In genomic region chr1:28266920-28267322, GRCh38 we compare ENCODE assay signal across 1 cellular context.
A peak's percentile ranks its signal among the peaks of the same experiment; 100 is the strongest.
TF ChIP-seq lines count a peak whose summit lies in the region.

No MANE protein-coding gene starts in this region.

TF ChIP-seq in K562, 482 proteins besides CTCF, POLR2A, EP300 and RAD21 (continued from another document and continues in another):
- TF ChIP-seq HOMEZ (CRISPR knock-in tag; IDR thresholded peaks at IDR 0.05) (no peak), SLC30A9 (CRISPR knock-in tag; IDR thresholded peaks at IDR 0.05) (no peak), MITF (IDR thresholded peaks at IDR 0.05) (no peak), ELF4 (CRISPR knock-in tag; IDR thresholded peaks at IDR 0.05) (no peak), MNT (conservative IDR thresholded peaks at IDR 0.05) (0 out of 4 replicates have a peak, but pooled peaks of 1 of the 2 experiments have one; percentile 48), ZSCAN32 (CRISPR knock-in tag; IDR thresholded peaks at IDR 0.05) (no peak), PCBP1 (IDR thresholded peaks at IDR 0.05; ENCODE audit: low read depth, low read length, poor library complexity, severe bottlenecking) (no peak), PML (IDR thresholded peaks at IDR 0.05; ENCODE audit: low read length) (no peak), ZNF146 (CRISPR knock-in tag; IDR thresholded peaks at IDR 0.05; ENCODE audit: unreplicated experiment) (no peak), ZNF354B (CRISPR knock-in tag; IDR thresholded peaks at IDR 0.05) (no peak), XRCC5 (IDR thresholded peaks at IDR 0.05; ENCODE audit: low read depth, low read length) (no peak), ZBTB12 (CRISPR knock-in tag; IDR thresholded peaks at IDR 0.05) (no peak), RBM14 (IDR thresholded peaks at IDR 0.05; ENCODE audit: borderline replicate concordance, insufficient read depth, low read depth, low read length) (no peak), ZFPM2 (CRISPR knock-in tag; IDR thresholded peaks at IDR 0.05) (no peak), TSC22D4 (tag; IDR thresholded peaks at IDR 0.05) (no peak), TOE1 (IDR thresholded peaks at IDR 0.05; ENCODE audit: borderline replicate concordance) (no peak), TOE1 (CRISPR knock-in tag; IDR thresholded peaks at IDR 0.05; ENCODE audit: borderline replicate concordance, low read depth) (no peak), RB1 (IDR thresholded peaks at IDR 0.05; ENCODE audit: low read depth) (0 out of 2 replicates have a peak, but pooled peaks have one; percentile 44), TSHZ1 (CRISPR knock-in tag; IDR thresholded peaks at IDR 0.05) (no peak), SNRNP70 (optimal IDR thresholded peaks at IDR 0.05; ENCODE audit: low read depth, low read length) (no peak), BRD4 (IDR thresholded peaks at IDR 0.05) (no peak), RBM22 (IDR thresholded peaks at IDR 0.05; ENCODE audit: low read depth, low read length, poor library complexity, severe bottlenecking) (no peak), MTA3 (IDR thresholded peaks at IDR 0.05; ENCODE audit: borderline replicate concordance) (peak; percentile 73; the same call in 1 of the 2 replicates), NR2C1 (IDR thresholded peaks at IDR 0.05) (no peak), NR2C1 (tag; IDR thresholded peaks at IDR 0.05) (no peak), NR1H2 (CRISPR knock-in tag; IDR thresholded peaks at IDR 0.05) (no peak), E4F1 (CRISPR knock-in tag; IDR thresholded peaks at IDR 0.05; ENCODE audit: borderline replicate concordance) (no peak), CEBPB (tag; IDR thresholded peaks at IDR 0.05) (no peak), KHSRP (IDR thresholded peaks at IDR 0.05) (no peak), ZNF347 (CRISPR knock-in tag; IDR thresholded peaks at IDR 0.05; ENCODE audit: low read depth) (no peak), ZBTB5 (IDR thresholded peaks at IDR 0.05) (no peak), ZNF395 (CRISPR knock-in tag; IDR thresholded peaks at IDR 0.05) (peak; percentile 50; the same call in 1 of the 2 replicates), PRPF4 (IDR thresholded peaks at IDR 0.05; ENCODE audit: insufficient read depth, low read depth, low read length, poor library complexity, severe bottlenecking) (no peak), PPARD (CRISPR knock-in tag; IDR thresholded peaks at IDR 0.05) (no peak), SMARCE1 (IDR thresholded peaks at IDR 0.05) (0 out of 2 replicates have a peak, but pooled peaks have one; percentile 74), LARP7 (IDR thresholded peaks at IDR 0.05) (no peak), ZNF449 (CRISPR knock-in tag; IDR thresholded peaks at IDR 0.05) (no peak), ZNF282 (CRISPR knock-in tag; IDR thresholded peaks at IDR 0.05) (no peak), SRF (CRISPR knock-in tag; IDR thresholded peaks at IDR 0.05) (peak in 1 of 2 experiments; percentile 25; a peak in 1 of 4 replicates), MYNN (IDR thresholded peaks at IDR 0.05) (peak; percentile 78; the same call in 1 of the 2 replicates), MYNN (CRISPR knock-in tag; IDR thresholded peaks at IDR 0.05) (no peak), THRAP3 (IDR thresholded peaks at IDR 0.05; ENCODE audit: borderline replicate concordance) (no peak), FOXA1 (IDR thresholded peaks at IDR 0.05; ENCODE audit: borderline replicate concordance) (no peak), KLF6 (CRISPR knock-in tag; IDR thresholded peaks at IDR 0.05; ENCODE audit: borderline replicate concordance) (no peak), THRB (CRISPR knock-in tag; conservative IDR thresholded peaks at IDR 0.05) (no peak), CBX5 (IDR thresholded peaks at IDR 0.05; ENCODE audit: borderline replicate concordance, low read depth) (no peak), ILF3 (IDR thresholded peaks at IDR 0.05; ENCODE audit: borderline replicate concordance) (no peak)
